ENCODE assay signal across 1 cellular context in genomic region chr3:20741381-20741780, GRCh38.
TF ChIP-seq lines count a peak whose summit lies in the region.

No MANE protein-coding gene starts in this region.

TF ChIP-seq in HepG2, 621 proteins besides CTCF, POLR2A, EP300 and RAD21 (continued from another document):
- TF ChIP-seq, protein P1, sequence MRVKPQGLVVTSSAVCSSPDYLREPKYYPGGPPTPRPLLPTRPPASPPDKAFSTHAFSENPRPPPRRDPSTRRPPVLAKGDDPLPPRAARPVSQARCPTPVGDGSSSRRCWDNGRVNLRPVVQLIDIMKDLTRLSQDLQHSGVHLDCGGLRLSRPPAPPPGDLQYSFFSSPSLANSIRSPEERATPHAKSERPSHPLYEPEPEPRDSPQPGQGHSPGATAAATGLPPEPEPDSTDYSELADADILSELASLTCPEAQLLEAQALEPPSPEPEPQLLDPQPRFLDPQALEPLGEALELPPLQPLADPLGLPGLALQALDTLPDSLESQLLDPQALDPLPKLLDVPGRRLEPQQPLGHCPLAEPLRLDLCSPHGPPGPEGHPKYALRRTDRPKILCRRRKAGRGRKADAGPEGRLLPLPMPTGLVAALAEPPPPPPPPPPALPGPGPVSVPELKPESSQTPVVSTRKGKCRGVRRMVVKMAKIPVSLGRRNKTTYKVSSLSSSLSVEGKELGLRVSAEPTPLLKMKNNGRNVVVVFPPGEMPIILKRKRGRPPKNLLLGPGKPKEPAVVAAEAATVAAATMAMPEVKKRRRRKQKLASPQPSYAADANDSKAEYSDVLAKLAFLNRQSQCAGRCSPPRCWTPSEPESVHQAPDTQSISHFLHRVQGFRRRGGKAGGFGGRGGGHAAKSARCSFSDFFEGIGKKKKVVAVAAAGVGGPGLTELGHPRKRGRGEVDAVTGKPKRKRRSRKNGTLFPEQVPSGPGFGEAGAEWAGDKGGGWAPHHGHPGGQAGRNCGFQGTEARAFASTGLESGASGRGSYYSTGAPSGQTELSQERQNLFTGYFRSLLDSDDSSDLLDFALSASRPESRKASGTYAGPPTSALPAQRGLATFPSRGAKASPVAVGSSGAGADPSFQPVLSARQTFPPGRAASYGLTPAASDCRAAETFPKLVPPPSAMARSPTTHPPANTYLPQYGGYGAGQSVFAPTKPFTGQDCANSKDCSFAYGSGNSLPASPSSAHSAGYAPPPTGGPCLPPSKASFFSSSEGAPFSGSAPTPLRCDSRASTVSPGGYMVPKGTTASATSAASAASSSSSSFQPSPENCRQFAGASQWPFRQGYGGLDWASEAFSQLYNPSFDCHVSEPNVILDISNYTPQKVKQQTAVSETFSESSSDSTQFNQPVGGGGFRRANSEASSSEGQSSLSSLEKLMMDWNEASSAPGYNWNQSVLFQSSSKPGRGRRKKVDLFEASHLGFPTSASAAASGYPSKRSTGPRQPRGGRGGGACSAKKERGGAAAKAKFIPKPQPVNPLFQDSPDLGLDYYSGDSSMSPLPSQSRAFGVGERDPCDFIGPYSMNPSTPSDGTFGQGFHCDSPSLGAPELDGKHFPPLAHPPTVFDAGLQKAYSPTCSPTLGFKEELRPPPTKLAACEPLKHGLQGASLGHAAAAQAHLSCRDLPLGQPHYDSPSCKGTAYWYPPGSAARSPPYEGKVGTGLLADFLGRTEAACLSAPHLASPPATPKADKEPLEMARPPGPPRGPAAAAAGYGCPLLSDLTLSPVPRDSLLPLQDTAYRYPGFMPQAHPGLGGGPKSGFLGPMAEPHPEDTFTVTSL (CRISPR knock-in tag; IDR thresholded peaks at IDR 0.05; ENCODE audit: borderline replicate concordance), result no peak
- 0 out of 2 replicates have a peak, but pooled peaks have one; percentile 4 for TF ChIP-seq ATF7 (IDR thresholded peaks at IDR 0.05)
- no peak for TF ChIP-seq ATF7 (CRISPR knock-in tag; IDR thresholded peaks at IDR 0.05)
- TF ChIP-seq NFRKB (IDR thresholded peaks at IDR 0.05), result no peak
- no peak for TF ChIP-seq FOXK1 (CRISPR knock-in tag; IDR thresholded peaks at IDR 0.05; ENCODE audit: borderline replicate concordance, low read depth)
- TF ChIP-seq ZBTB46 (CRISPR knock-in tag; IDR thresholded peaks at IDR 0.05; ENCODE audit: borderline replicate concordance), result no peak
